Comparison of ENCODE assay signal across 8 cellular contexts in the genomic region with DNA sequence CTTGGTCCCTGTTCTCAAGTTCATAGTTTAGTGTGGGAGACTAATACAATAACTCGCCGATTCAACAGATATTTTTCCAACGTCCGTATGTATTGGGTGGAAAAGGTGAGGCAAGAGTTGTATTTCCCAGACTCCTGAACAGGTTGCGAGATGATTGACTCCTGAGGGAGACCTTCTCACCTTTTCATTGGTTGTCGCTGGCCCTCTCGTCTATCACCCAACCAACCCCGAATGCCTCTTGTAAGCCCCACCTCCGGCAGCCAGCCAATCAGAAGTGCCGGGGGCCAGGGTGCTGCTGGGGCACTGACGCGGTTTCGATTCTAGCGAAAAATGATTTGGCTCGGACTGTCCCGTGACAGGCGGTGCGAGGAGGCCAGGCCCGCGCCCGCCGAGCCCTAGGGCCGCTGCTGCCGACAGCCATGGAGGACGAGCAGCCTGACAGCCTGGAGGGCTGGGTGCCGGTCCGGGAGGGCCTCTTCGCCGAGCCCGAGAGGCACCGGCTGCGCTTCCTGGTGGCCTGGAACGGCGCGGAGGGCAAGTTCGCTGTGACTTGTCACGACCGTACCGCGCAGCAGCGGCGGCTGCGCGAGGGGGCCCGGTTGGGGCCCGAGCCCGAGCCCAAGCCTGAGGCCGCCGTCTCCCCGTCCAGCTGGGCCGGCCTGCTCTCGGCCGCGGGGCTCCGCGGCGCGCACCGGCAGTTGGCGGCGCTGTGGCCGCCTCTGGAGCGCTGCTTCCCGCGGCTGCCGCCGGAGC. TPM values are rescaled to one million over a fixed set of nuclear protein-coding genes. Genes with fewer than 3 reads are reported as not detected.
DNase-seq lines count a peak whose midpoint lies in the region; TF ChIP-seq lines count a peak whose summit lies in the region.

A gene with protein sequence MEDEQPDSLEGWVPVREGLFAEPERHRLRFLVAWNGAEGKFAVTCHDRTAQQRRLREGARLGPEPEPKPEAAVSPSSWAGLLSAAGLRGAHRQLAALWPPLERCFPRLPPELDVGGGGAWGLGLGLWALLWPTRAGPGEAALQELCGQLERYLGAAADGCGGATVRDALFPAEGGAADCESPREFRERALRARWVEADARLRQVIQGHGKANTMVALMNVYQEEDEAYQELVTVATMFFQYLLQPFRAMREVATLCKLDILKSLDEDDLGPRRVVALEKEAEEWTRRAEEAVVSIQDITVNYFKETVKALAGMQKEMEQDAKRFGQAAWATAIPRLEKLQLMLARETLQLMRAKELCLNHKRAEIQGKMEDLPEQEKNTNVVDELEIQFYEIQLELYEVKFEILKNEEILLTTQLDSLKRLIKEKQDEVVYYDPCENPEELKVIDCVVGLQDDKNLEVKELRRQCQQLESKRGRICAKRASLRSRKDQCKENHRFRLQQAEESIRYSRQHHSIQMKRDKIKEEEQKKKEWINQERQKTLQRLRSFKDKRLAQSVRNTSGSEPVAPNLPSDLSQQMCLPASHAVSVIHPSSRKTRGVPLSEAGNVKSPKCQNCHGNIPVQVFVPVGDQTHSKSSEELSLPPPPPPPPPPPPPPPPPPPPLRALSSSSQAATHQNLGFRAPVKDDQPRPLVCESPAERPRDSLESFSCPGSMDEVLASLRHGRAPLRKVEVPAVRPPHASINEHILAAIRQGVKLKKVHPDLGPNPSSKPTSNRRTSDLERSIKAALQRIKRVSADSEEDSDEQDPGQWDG (plus strand): TSS at position 321 of the 753 bp plus-strand sequence. CDS start 99 bp downstream, at position 420.

- TF ChIP-seq EP300 in suprapubic skin (IDR thresholded peaks at IDR 0.05), result no peak

- peaks cover 7% of the 10 kb centered on the region for H3K36me3 ChIP-seq in suprapubic skin

- in situ Hi-C loops in SK-MEL-5 (cut with HindIII; ENCODE audit: low pct_unique_long_range_greater_than_20kb, low sequenced_read_pairs), result no loop called here

- H3K9me3 Mint-ChIP-seq in activated naive CD4-positive, alpha-beta T cell treated with anti-CD3 and anti-CD28 coated beads, Interleukin-2, amount 10 ng/mL, durations not matched to agents 7 days and 5 days, result no peaks in the 10 kb centered on the region

- H3K9me3 ChIP-seq in suprapubic skin, result no peaks in the 10 kb centered on the region

- peaks cover 30% of the 10 kb centered on the region for H3K36me3 Mint-ChIP-seq in activated naive CD4-positive, alpha-beta T cell treated with anti-CD3 and anti-CD28 coated beads, Interleukin-2, amount 10 ng/mL, durations not matched to agents 7 days and 5 days

- CTCF ChIA-PET in activated naive CD4-positive, alpha-beta T cell treated with anti-CD3 and anti-CD28 coated beads, Interleukin-2, amount 10 ng/mL, durations not matched to agents 7 days and 5 days (lab: Charles Lee), result no interaction called here

- no peak for TF ChIP-seq CTCF in HFF-Myc (IDR thresholded peaks at IDR 0.05; ENCODE audit: low read depth, low read length, missing control alignments)
- TF ChIP-seq CTCF in suprapubic skin (IDR thresholded peaks at IDR 0.05), result peak in 1 of 2 donors; percentile 17

- WGBS in suprapubic skin, result 1% methylated on average over 24 of the region's 67 CpGs

- peak within 1 kb of the TSS; percentile 94 for H3K27ac Mint-ChIP-seq in activated naive CD4-positive, alpha-beta T cell treated with anti-CD3 and anti-CD28 coated beads, Interleukin-2, amount 10 ng/mL, durations not matched to agents 7 days and 5 days

- H3K27me3 ChIP-seq in suprapubic skin, result no peaks in the 10 kb centered on the region

- peak within 1 kb of the TSS; percentile 100 for H3K27ac ChIP-seq in suprapubic skin

- TF ChIP-seq POLR2A in suprapubic skin (IDR thresholded peaks at IDR 0.05), result peak; percentile 79 to 81

- peaks cover 13% of the 10 kb centered on the region for H3K27me3 Mint-ChIP-seq in activated naive CD4-positive, alpha-beta T cell treated with anti-CD3 and anti-CD28 coated beads, Interleukin-2, amount 10 ng/mL, durations not matched to agents 7 days and 5 days

- H3K4me3 ChIP-seq in HFF-Myc (replicated peaks; ENCODE audit: low read depth, low read length) (peak within 1 kb of the TSS; percentile 75), suprapubic skin (peak within 1 kb of the TSS; percentile 94)

- H3K4me1 ChIP-seq in suprapubic skin, result peaks cover 28% of the 10 kb centered on the region

- peak; percentile 98 for DNase-seq in GM04504 (ENCODE audit: low read depth)
- DNase-seq in HFF-Myc (ENCODE audit: extremely low read depth, low read depth), result peak; percentile 95
- peak; percentile 97 for DNase-seq in MV-4-11 (lab: John Stamatoyannopoulos, UW)
- peak; percentile 99 for DNase-seq in SK-MEL-5 (ENCODE audit: low read depth, low spot score)
- peak; percentile 97 for DNase-seq in activated naive CD4-positive, alpha-beta T cell treated with anti-CD3 and anti-CD28 coated beads, Interleukin-2, amount 10 ng/mL, durations not matched to agents 7 days and 5 days
- peak; percentile 96 for DNase-seq in germinal center (ENCODE audit: low spot score)
- peak; percentile 96 for DNase-seq in non-pigmented ciliary epithelial cell (ENCODE audit: low read depth)
- DNase-seq in suprapubic skin (ENCODE audit: low spot score in 2 of 2), result peak; percentile 100

- H3K4me1 Mint-ChIP-seq in activated naive CD4-positive, alpha-beta T cell treated with anti-CD3 and anti-CD28 coated beads, Interleukin-2, amount 10 ng/mL, durations not matched to agents 7 days and 5 days, result peaks cover 33% of the 10 kb centered on the region

- H3K4me3 Mint-ChIP-seq in activated naive CD4-positive, alpha-beta T cell treated with anti-CD3 and anti-CD28 coated beads, Interleukin-2, amount 10 ng/mL, durations not matched to agents 7 days and 5 days, result peak within 1 kb of the TSS; percentile 86

RNA-seq across cellular contexts. Expression of the gene that starts here (rescaled TPM):
- total RNA-seq in SK-MEL-5 (2014; rRNA removed; shearing (Covaris generic)), result 2.7 and 3.0 TPM in 2 replicates
- 4.3 and 6.2 TPM in 2 replicates for polyA plus RNA-seq in SK-MEL-5 (2015; cell fraction: cytosol; rRNA removed)
- polyA plus RNA-seq in SK-MEL-5 (2015; cell fraction: nucleus; rRNA removed), result 5.0 and 6.2 TPM in 2 replicates
- total RNA-seq in suprapubic skin, result 10 to 100 TPM in 3 of 4 donors, 1 to 10 TPM in 1; 8.1 to 15.9 (median 10.4) TPM

Comparison
In these comparisons a context has a peak if more than half of its experiments do, and no peak if none do; other contexts are left out.
1. Peak in every context shown above with its lines: DNase-seq, H3K4me3 ChIP-seq and H3K27ac ChIP-seq.